2 cellular contexts compared by ENCODE assay signal in the genomic region with DNA sequence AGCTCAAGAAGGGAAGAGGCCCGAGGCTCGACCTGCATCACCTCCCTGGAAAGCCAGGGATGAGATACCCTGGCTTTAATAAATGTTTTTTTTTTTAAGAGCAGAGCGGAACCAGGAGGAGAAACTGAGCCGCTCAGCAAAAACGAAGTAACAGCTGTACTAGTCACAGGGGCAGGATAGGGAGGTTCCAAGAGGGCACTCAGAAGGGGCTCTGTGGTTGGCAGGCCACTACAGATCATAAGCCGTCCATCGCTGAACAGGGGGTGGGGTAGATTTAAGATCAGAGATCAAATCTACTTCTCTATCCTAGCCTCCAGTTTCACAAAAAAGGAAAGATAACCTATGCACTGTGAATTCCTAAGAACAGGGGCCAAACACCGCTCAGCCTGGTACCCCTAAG.
TF ChIP-seq lines count a peak whose summit lies in the region.

No MANE protein-coding gene starts in this region.

TF ChIP-seq in GM12878, 131 proteins besides CTCF, POLR2A, EP300 and RAD21:
- no peak for TF ChIP-seq STAT1 (conservative IDR thresholded peaks at IDR 0.05)
- TF ChIP-seq HDGF (IDR thresholded peaks at IDR 0.05) = no peak
- no peak for TF ChIP-seq CEBPB (IDR thresholded peaks at IDR 0.05; ENCODE audit: borderline replicate concordance in 1 of 2, low read depth in 2 of 2, low read length in 2 of 2)
- TF ChIP-seq, protein P1, sequence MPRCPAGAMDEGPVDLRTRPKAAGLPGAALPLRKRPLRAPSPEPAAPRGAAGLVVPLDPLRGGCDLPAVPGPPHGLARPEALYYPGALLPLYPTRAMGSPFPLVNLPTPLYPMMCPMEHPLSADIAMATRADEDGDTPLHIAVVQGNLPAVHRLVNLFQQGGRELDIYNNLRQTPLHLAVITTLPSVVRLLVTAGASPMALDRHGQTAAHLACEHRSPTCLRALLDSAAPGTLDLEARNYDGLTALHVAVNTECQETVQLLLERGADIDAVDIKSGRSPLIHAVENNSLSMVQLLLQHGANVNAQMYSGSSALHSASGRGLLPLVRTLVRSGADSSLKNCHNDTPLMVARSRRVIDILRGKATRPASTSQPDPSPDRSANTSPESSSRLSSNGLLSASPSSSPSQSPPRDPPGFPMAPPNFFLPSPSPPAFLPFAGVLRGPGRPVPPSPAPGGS (IDR thresholded peaks at IDR 0.05; ENCODE audit: borderline replicate concordance, insufficient read depth, low read depth, low read length, poor library complexity, severe bottlenecking) = no peak
- TF ChIP-seq, protein P2, sequence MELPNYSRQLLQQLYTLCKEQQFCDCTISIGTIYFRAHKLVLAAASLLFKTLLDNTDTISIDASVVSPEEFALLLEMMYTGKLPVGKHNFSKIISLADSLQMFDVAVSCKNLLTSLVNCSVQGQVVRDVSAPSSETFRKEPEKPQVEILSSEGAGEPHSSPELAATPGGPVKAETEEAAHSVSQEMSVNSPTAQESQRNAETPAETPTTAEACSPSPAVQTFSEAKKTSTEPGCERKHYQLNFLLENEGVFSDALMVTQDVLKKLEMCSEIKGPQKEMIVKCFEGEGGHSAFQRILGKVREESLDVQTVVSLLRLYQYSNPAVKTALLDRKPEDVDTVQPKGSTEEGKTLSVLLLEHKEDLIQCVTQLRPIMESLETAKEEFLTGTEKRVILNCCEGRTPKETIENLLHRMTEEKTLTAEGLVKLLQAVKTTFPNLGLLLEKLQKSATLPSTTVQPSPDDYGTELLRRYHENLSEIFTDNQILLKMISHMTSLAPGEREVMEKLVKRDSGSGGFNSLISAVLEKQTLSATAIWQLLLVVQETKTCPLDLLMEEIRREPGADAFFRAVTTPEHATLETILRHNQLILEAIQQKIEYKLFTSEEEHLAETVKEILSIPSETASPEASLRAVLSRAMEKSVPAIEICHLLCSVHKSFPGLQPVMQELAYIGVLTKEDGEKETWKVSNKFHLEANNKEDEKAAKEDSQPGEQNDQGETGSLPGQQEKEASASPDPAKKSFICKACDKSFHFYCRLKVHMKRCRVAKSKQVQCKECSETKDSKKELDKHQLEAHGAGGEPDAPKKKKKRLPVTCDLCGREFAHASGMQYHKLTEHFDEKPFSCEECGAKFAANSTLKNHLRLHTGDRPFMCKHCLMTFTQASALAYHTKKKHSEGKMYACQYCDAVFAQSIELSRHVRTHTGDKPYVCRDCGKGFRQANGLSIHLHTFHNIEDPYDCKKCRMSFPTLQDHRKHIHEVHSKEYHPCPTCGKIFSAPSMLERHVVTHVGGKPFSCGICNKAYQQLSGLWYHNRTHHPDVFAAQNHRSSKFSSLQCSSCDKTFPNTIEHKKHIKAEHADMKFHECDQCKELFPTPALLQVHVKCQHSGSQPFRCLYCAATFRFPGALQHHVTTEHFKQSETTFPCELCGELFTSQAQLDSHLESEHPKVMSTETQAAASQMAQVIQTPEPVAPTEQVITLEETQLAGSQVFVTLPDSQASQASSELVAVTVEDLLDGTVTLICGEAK (IDR thresholded peaks at IDR 0.05; ENCODE audit: borderline replicate concordance) = no peak
- TF ChIP-seq MTA3 (IDR thresholded peaks at IDR 0.05; ENCODE audit: borderline replicate concordance, low read length) = peak; percentile 73; the same call in 1 of the 2 replicates
- TF ChIP-seq ZBED1 (IDR thresholded peaks at IDR 0.05; ENCODE audit: borderline replicate concordance) = 0 out of 2 replicates have a peak, but pooled peaks have one; percentile 1
- TF ChIP-seq RUNX3 (IDR thresholded peaks at IDR 0.05; ENCODE audit: low read length) = no peak

TF ChIP-seq in HepG2, 621 proteins besides CTCF, POLR2A, EP300 and RAD21:
- TF ChIP-seq ZNF430 (CRISPR knock-in tag; IDR thresholded peaks at IDR 0.05) = no peak
- TF ChIP-seq SRSF4 (IDR thresholded peaks at IDR 0.05; ENCODE audit: low read depth, low read length, poor library complexity, severe bottlenecking) = no peak
- TF ChIP-seq ZNF441 (CRISPR knock-in tag; IDR thresholded peaks at IDR 0.05; ENCODE audit: borderline replicate concordance) = 0 out of 2 replicates have a peak, but pooled peaks have one; percentile 8
- 0 out of 2 replicates have a peak, but pooled peaks have one; percentile 18 for TF ChIP-seq ZMAT3 (CRISPR knock-in tag; conservative IDR thresholded peaks at IDR 0.05)
- TF ChIP-seq GZF1 (CRISPR knock-in tag; IDR thresholded peaks at IDR 0.05) = 0 out of 2 replicates have a peak, but pooled peaks have one; percentile 4
